In genomic region chr14:21525571-21525970, GRCh38 we compare ENCODE assay signal across 8 cellular contexts. TPM values are rescaled to one million over a fixed set of nuclear protein-coding genes. Genes with fewer than 3 reads are reported as not detected.
DNase-seq lines count a peak whose midpoint lies in the region; ATAC-seq lines count a peak whose summit lies in the region.

No MANE protein-coding gene starts in this region.

- no peaks in the 10 kb centered on the region for H3K9me3 Mint-ChIP-seq in activated T-helper 1 cell treated with anti-CD3 and anti-CD28 coated beads, Interleukin-12 subunit alpha, Interleukin-12 subunit beta, Interleukin-2, Interleukin-4 antibody, amounts not matched to agents 30 ng/mL and 10 ng/mL and 1 ng/mL, durations not matched to agents 14 hours and 24 hours and 36 hours

- H3K27me3 ChIP-seq in right cardiac atrium (ENCODE audit: control insufficient read depth, insufficient read depth): no peaks in the 10 kb centered on the region

- intact Hi-C loops in activated T-helper 1 cell treated with anti-CD3 and anti-CD28 coated beads, Interleukin-12 subunit alpha, Interleukin-12 subunit beta, Interleukin-2, Interleukin-4 antibody, amounts not matched to agents 30 ng/mL and 10 ng/mL and 1 ng/mL, durations not matched to agents 14 hours and 24 hours and 36 hours (cut with micrococcal nuclease): no loop called here
- intact Hi-C loops in right cardiac atrium (cut with DNase I): no loop called here

- peak overlapping the region; percentile 80 for H3K4me3 Mint-ChIP-seq in activated T-helper 1 cell treated with anti-CD3 and anti-CD28 coated beads, Interleukin-12 subunit alpha, Interleukin-12 subunit beta, Interleukin-2, Interleukin-4 antibody, amounts not matched to agents 30 ng/mL and 10 ng/mL and 1 ng/mL, durations not matched to agents 14 hours and 24 hours and 36 hours

- H3K27ac ChIP-seq in right cardiac atrium (ENCODE audit: low read length): peak overlapping the region; percentile 37

- H3K4me1 Mint-ChIP-seq in activated T-helper 1 cell treated with anti-CD3 and anti-CD28 coated beads, Interleukin-12 subunit alpha, Interleukin-12 subunit beta, Interleukin-2, Interleukin-4 antibody, amounts not matched to agents 30 ng/mL and 10 ng/mL and 1 ng/mL, durations not matched to agents 14 hours and 24 hours and 36 hours (ENCODE audit: low read depth): peaks cover 5% of the 10 kb centered on the region

- H3K9me3 ChIP-seq in right cardiac atrium (ENCODE audit: control insufficient read depth, low read length): no peaks in the 10 kb centered on the region

- H3K4me1 ChIP-seq in right cardiac atrium (ENCODE audit: control insufficient read depth, insufficient read depth, low read length): peaks cover 4% of the 10 kb centered on the region

- no peaks in the 10 kb centered on the region for H3K36me3 Mint-ChIP-seq in activated T-helper 1 cell treated with anti-CD3 and anti-CD28 coated beads, Interleukin-12 subunit alpha, Interleukin-12 subunit beta, Interleukin-2, Interleukin-4 antibody, amounts not matched to agents 30 ng/mL and 10 ng/mL and 1 ng/mL, durations not matched to agents 14 hours and 24 hours and 36 hours (ENCODE audit: low read depth)

- 24% methylated on average over 12 of the region's 12 CpGs for WGBS in right cardiac atrium

- H3K27me3 Mint-ChIP-seq in activated T-helper 1 cell treated with anti-CD3 and anti-CD28 coated beads, Interleukin-12 subunit alpha, Interleukin-12 subunit beta, Interleukin-2, Interleukin-4 antibody, amounts not matched to agents 30 ng/mL and 10 ng/mL and 1 ng/mL, durations not matched to agents 14 hours and 24 hours and 36 hours (ENCODE audit: insufficient read depth): peaks cover 7% of the 10 kb centered on the region

- DNase-seq in NCI-H82 (lab: John Stamatoyannopoulos, UW): peak; percentile 61
- DNase-seq in NCI-H82 treated with DMSO at 0.1 percent for 48 hours (lab: John Stamatoyannopoulos, UW; ENCODE audit: unreplicated experiment): no peak
- no peak for DNase-seq in activated T-helper 1 cell treated with anti-CD3 and anti-CD28 coated beads, Interleukin-12 subunit alpha, Interleukin-12 subunit beta, Interleukin-2, Interleukin-4 antibody, amounts not matched to agents 30 ng/mL and 10 ng/mL and 1 ng/mL, durations not matched to agents 14 hours and 24 hours and 36 hours (ENCODE audit: low spot score)
- DNase-seq in right cardiac atrium: no peak
- no peak for DNase-seq in skeletal muscle cell (ENCODE audit: low read depth)
- no peak for DNase-seq in activated CD4-positive, CD25-positive, alpha-beta regulatory T cell (lab: John Stamatoyannopoulos, UW)
- DNase-seq in SKM-1 (lab: John Stamatoyannopoulos, UW; ENCODE audit: unreplicated experiment): no peak

- ATAC-seq in right cardiac atrium (peak; percentile 52 to 56), HG02588 (IDR thresholded peaks at IDR 0.05; ENCODE audit: unreplicated experiment) (no peak)

- peak overlapping the region; percentile 98 for H3K4me3 ChIP-seq in right cardiac atrium (ENCODE audit: low read length)
- peak overlapping the region; percentile 74 for H3K4me3 ChIP-seq in skeletal muscle cell (ENCODE audit: low read depth, low read length)

- H3K27ac Mint-ChIP-seq in activated T-helper 1 cell treated with anti-CD3 and anti-CD28 coated beads, Interleukin-12 subunit alpha, Interleukin-12 subunit beta, Interleukin-2, Interleukin-4 antibody, amounts not matched to agents 30 ng/mL and 10 ng/mL and 1 ng/mL, durations not matched to agents 14 hours and 24 hours and 36 hours: peak overlapping the region; percentile 68

RNA-seq across cellular contexts. Expression of gene SALL2, which starts 0.6 kb away (rescaled TPM):
- 1.3 and 1.6 TPM in 2 replicates for total RNA-seq in activated T-helper 1 cell treated with anti-CD3 and anti-CD28 coated beads, Interleukin-12 subunit alpha, Interleukin-12 subunit beta, Interleukin-2, Interleukin-4 antibody, amounts not matched to agents 30 ng/mL and 10 ng/mL and 1 ng/mL, durations not matched to agents 14 hours and 24 hours and 36 hours
- 10 to 100 TPM in 3 of 4 donors, 1 to 10 TPM in 1; 6.8 to 16.1 (median 12.0) TPM for total RNA-seq in right cardiac atrium
- polyA plus RNA-seq in right cardiac atrium: 4.0 TPM

RNA-seq across cellular contexts. Expression of gene METTL3, which starts 14.4 kb away (rescaled TPM):
- 75.1 and 77.7 TPM in 2 replicates for total RNA-seq in activated T-helper 1 cell treated with anti-CD3 and anti-CD28 coated beads, Interleukin-12 subunit alpha, Interleukin-12 subunit beta, Interleukin-2, Interleukin-4 antibody, amounts not matched to agents 30 ng/mL and 10 ng/mL and 1 ng/mL, durations not matched to agents 14 hours and 24 hours and 36 hours
- 10 to 100 TPM; 25.8 to 30.3 (median 28.1) TPM for total RNA-seq in right cardiac atrium
- 25.5 TPM for polyA plus RNA-seq in right cardiac atrium

RNA-seq across cellular contexts. Expression of gene TOX4, which starts 48.6 kb away (rescaled TPM):
- 77.5 and 86.6 TPM in 2 replicates for total RNA-seq in activated T-helper 1 cell treated with anti-CD3 and anti-CD28 coated beads, Interleukin-12 subunit alpha, Interleukin-12 subunit beta, Interleukin-2, Interleukin-4 antibody, amounts not matched to agents 30 ng/mL and 10 ng/mL and 1 ng/mL, durations not matched to agents 14 hours and 24 hours and 36 hours
- 10 to 100 TPM; 66.0 to 82.2 (median 75.2) TPM for total RNA-seq in right cardiac atrium
- polyA plus RNA-seq in right cardiac atrium: 20.0 TPM

RNA-seq across cellular contexts. Expression of gene RAB2B, which starts 48.8 kb away (rescaled TPM):
- total RNA-seq in activated T-helper 1 cell treated with anti-CD3 and anti-CD28 coated beads, Interleukin-12 subunit alpha, Interleukin-12 subunit beta, Interleukin-2, Interleukin-4 antibody, amounts not matched to agents 30 ng/mL and 10 ng/mL and 1 ng/mL, durations not matched to agents 14 hours and 24 hours and 36 hours: 30.3 and 32.5 TPM in 2 replicates
- total RNA-seq in right cardiac atrium: 10 to 100 TPM; 22.5 to 25.7 (median 24.5) TPM
- polyA plus RNA-seq in right cardiac atrium: 15.3 TPM

RNA-seq across cellular contexts. Expression of gene OR10G3, which starts 54.3 kb away (rescaled TPM):
- total RNA-seq in activated T-helper 1 cell treated with anti-CD3 and anti-CD28 coated beads, Interleukin-12 subunit alpha, Interleukin-12 subunit beta, Interleukin-2, Interleukin-4 antibody, amounts not matched to agents 30 ng/mL and 10 ng/mL and 1 ng/mL, durations not matched to agents 14 hours and 24 hours and 36 hours: not detected in 2 replicates
- total RNA-seq in right cardiac atrium: not detected
- polyA plus RNA-seq in right cardiac atrium: not detected
